In genomic region chr21:28338906-28339305, GRCh38 we compare ENCODE assay signal across 24 cellular contexts.
DNase-seq lines count a peak whose midpoint lies in the region; ATAC-seq, FAIRE-seq and TF ChIP-seq lines count a peak whose summit lies in the region.
"Had no signal": no experiment of that assay in that cellular context is flagged by ENCODE, and none has a peak within 500 bp of the region (broad histone marks: within the 10 kb centered on the region; RNA-seq: fewer than 3 reads in every experiment).

No MANE protein-coding gene starts in this region.

- no peaks in the 10 kb centered on the region for H3K9me3 ChIP-seq in gastrocnemius medialis
- H3K9me3 ChIP-seq in testis: no peaks in the 10 kb centered on the region
- H3K9me3 ChIP-seq in pancreas: no peaks in the 10 kb centered on the region
- H3K9me3 ChIP-seq: transverse colon had no signal

- H3K27ac ChIP-seq in C4-2B: peak overlapping the region; percentile 35; the same call in 1 of the 2 replicates
- peak overlapping the region in 2 of 4 donors; percentile 41 to 42 for H3K27ac ChIP-seq in gastrocnemius medialis
- no peak overlapping the region for H3K27ac ChIP-seq in testis
- no peak overlapping the region for H3K27ac ChIP-seq in pancreas
- H3K27ac ChIP-seq: transverse colon had no signal

- TF ChIP-seq CTCF in C4-2B (conservative IDR thresholded peaks at IDR 0.05) (no peak), gastrocnemius medialis (IDR thresholded peaks at IDR 0.05 in 4 of 5, conservative IDR thresholded peaks at IDR 0.05 in 1 of 5) (no peak), testis (IDR thresholded peaks at IDR 0.05) (no peak), pancreas (IDR thresholded peaks at IDR 0.05) (no peak)

- no peak for FAIRE-seq in pancreas (lab: Jason Lieb, UNC)

- WGBS in testis, 2 donors: 71 to 75% methylated on average over 4 of the region's 4 CpGs
- WGBS in pancreas, 2 donors: 62 to 63% methylated on average over 4 of the region's 4 CpGs

- peak; percentile 35 to 72 for DNase-seq in dermis microvascular lymphatic vessel endothelial cell (ENCODE audit: low read depth in 2 of 2)
- DNase-seq in left ventricle myocardium superior: no peak
- no peak for DNase-seq in gastrocnemius medialis
- DNase-seq in GF-D8 (lab: John Stamatoyannopoulos, UW): no peak
- no peak for DNase-seq in testis
- DNase-seq in pancreas: no peak
- DNase-seq: activated CD4-positive, alpha-beta T cell treated with anti-CD3 and anti-CD28 coated beads for 1 hour; activated CD8-positive, alpha-beta T cell treated with anti-CD3 and anti-CD28 coated beads for 36 hours; anterior cingulate cortex; C1 segment of cervical spinal cord; caudate nucleus; cortex of kidney; DND-41; HCEC 1CT; KBM-7; MM.1S; naive B cell; NCI-H1417 treated with DMSO at 0.1 percent for 48 hours; NCI-H2081; NCI-H774; T-helper 1 cell; transverse colon had no signal

- intact Hi-C loops in left ventricle myocardium superior (cut with micrococcal nuclease) (loop anchor here (5.0 to 10.0 kb wide), 3 partner anchors 284 to 637 kb away; no protein-coding TSS in a partner anchor), gastrocnemius medialis (cut with DNase I; ENCODE audit: low total_unique reads) (loop anchor here (10.0 kb wide), 3 partner anchors 274 to 634 kb away; no protein-coding TSS in a partner anchor), testis (cut with DNase I; ENCODE audit: low total_unique reads) (no loop called here), pancreas (cut with DNase I) (no loop called here)

- TF ChIP-seq POLR2A in gastrocnemius medialis (IDR thresholded peaks at IDR 0.05) (no peak), testis (IDR thresholded peaks at IDR 0.05) (no peak)

- H3K36me3 ChIP-seq in gastrocnemius medialis: no peaks in the 10 kb centered on the region
- no peaks in the 10 kb centered on the region for H3K36me3 ChIP-seq in testis (ENCODE audit: low read depth, missing control alignments)
- H3K36me3 ChIP-seq in pancreas: no peaks in the 10 kb centered on the region
- H3K36me3 ChIP-seq: transverse colon had no signal

- H3K27me3 ChIP-seq in gastrocnemius medialis (no peaks in the 10 kb centered on the region), testis (no peaks in the 10 kb centered on the region), pancreas (no peaks in the 10 kb centered on the region)
- H3K27me3 ChIP-seq: transverse colon had no signal

- in situ Hi-C loops in gastrocnemius medialis (cut with MboI; ENCODE audit: low sequenced_read_pairs in 4 of 4): loop anchor here (5.0 to 25.0 kb wide), 7 partner anchors 277 to 1492 kb away; partner anchors contain the start of gene ADAMTS1 (in 2 of the 4)

- peaks cover 0 to 18% of the 10 kb centered on the region in 2 donors for H3K4me1 ChIP-seq in gastrocnemius medialis
- no peaks in the 10 kb centered on the region for H3K4me1 ChIP-seq in testis
- H3K4me1 ChIP-seq in pancreas: peaks cover 0 to 19% (median 4%) of the 10 kb centered on the region in 3 donors

- peak; percentile 64 for ATAC-seq in left ventricle myocardium superior
- ATAC-seq in gastrocnemius medialis: peak; percentile 46 to 65
- ATAC-seq in pancreas: no peak
- ATAC-seq: activated CD8-positive, alpha-beta T cell treated with anti-CD3 and anti-CD28 coated beads for 36 hours; activated naive CD4-positive, alpha-beta T cell treated with anti-CD3 and anti-CD28 coated beads, Interleukin-2, amount 50 U/mL, for 72 hours had no signal

- H3K4me3 ChIP-seq in gastrocnemius medialis: no peak overlapping the region
- H3K4me3 ChIP-seq in testis: no peak overlapping the region
- H3K4me3 ChIP-seq in pancreas: no peak overlapping the region
- H3K4me3 ChIP-seq: transverse colon had no signal

Comparison
In these comparisons a context has a peak if more than half of its experiments do, and no peak if none do; other contexts are left out.
1. DNase-seq: peak in dermis microvascular lymphatic vessel endothelial cell (2 of 2); none in left ventricle myocardium superior (single experiment), gastrocnemius medialis (0 of 2), GF-D8 (single experiment), testis (single experiment) and pancreas (0 of 6).
2. ATAC-seq: peak in left ventricle myocardium superior (single experiment) and gastrocnemius medialis (2 of 2); none in pancreas (0 of 4).
3. intact Hi-C loops: an anchor here in left ventricle myocardium superior (5.0 to 10.0 kb wide) and gastrocnemius medialis (10.0 kb wide); none called in testis and pancreas.